In genomic region chr3:49703443-49703927, GRCh38 we compare ENCODE assay signal across 8 cellular contexts. TPM values are rescaled to one million over a fixed set of nuclear protein-coding genes. Genes with fewer than 3 reads are reported as not detected.
DNase-seq lines count a peak whose midpoint lies in the region; ATAC-seq, FAIRE-seq and TF ChIP-seq lines count a peak whose summit lies in the region.

No MANE protein-coding gene starts in this region.

- no peak overlapping the region for H3K27ac ChIP-seq in K562 (ENCODE audit: extremely low read depth, low read depth, low read length)

- H3K9me3 ChIP-seq in K562 (replicated peaks; ENCODE audit: control insufficient read depth, insufficient read depth, low read depth, low read length), result no peaks in the 10 kb centered on the region

- TF ChIP-seq CTCF in GM20000 (IDR thresholded peaks at IDR 0.05; ENCODE audit: extremely low read depth, missing control alignments), result peak; percentile 80
- TF ChIP-seq CTCF in K562 (IDR thresholded peaks at IDR 0.05 in 2 of 3, conservative IDR thresholded peaks at IDR 0.05 in 1 of 3; ENCODE audit: insufficient read depth in 2 of 3, low read depth in 1 of 3, low read length in 3 of 3), result peak; percentile 71 to 76 (median 72)

- no peaks in the 10 kb centered on the region for H3K9me1 ChIP-seq in K562 (ENCODE audit: control insufficient read depth, insufficient read depth, low read length)

- POLR2A ChIA-PET in K562 (lab: Yijun Ruan, JAX), result interaction anchor here (1.6 kb wide), 1 partner anchor 9 kb away, joined by 5 read pairs; no protein-coding TSS in a partner anchor

- H3K4me3 Mint-ChIP-seq in immature natural killer cell, result no peak overlapping the region

- H3K27ac Mint-ChIP-seq in immature natural killer cell, result no peak overlapping the region

- in situ Hi-C loops in K562 (cut with MboI), result loop anchor here (5.0 kb wide), 1 partner anchor 139 kb away; no protein-coding TSS in a partner anchor

- peaks cover 0 to 10% of the 10 kb centered on the region in 2 experiments; a peak in 2 of 5 replicates for H3K4me1 ChIP-seq in K562 (replicated peaks in 1 of 2; ENCODE audit: control insufficient read depth in 2 of 2, insufficient read depth in 2 of 2, low read length in 2 of 2)

- H3K79me2 ChIP-seq in K562 (ENCODE audit: control insufficient read depth, insufficient read depth, low read length), result no peaks in the 10 kb centered on the region

- peak; percentile 60 to 69 for TF ChIP-seq RAD21 in K562 (CRISPR knock-in tag; conservative IDR thresholded peaks at IDR 0.05 in 1 of 2, IDR thresholded peaks at IDR 0.05 in 1 of 2)

- CTCF ChIA-PET in K562 (lab: Yijun Ruan, JAX; ENCODE audit: low intra/inter-chr PET ratio), result interaction anchor here (0.5 to 1.6 kb wide), 3 partner anchors 136 to 300 kb away, joined by 3 to 16 read pairs (median 7); no protein-coding TSS in a partner anchor

- TF ChIP-seq POLR2A in K562 (conservative IDR thresholded peaks at IDR 0.05), result no peak

- H3K4me3 ChIP-seq in K562, result no peak overlapping the region

- H2AFZ ChIP-seq in K562 (ENCODE audit: low read depth, low read length), result no peak overlapping the region

- FAIRE-seq in K562 (lab: Jason Lieb, UNC), result no peak

- peaks cover 0 to 2% of the 10 kb centered on the region in 2 donors for H3K4me1 Mint-ChIP-seq in immature natural killer cell

- no peak overlapping the region for H3K9ac ChIP-seq in K562 (ENCODE audit: insufficient read depth in 1 of 2, low read depth in 2 of 2, low read length in 2 of 2)

- peak; percentile 42 for DNase-seq in CMK (ENCODE audit: low read depth)
- DNase-seq in GM20000 (ENCODE audit: low spot score), result peak; percentile 92
- peak; percentile 75 for DNase-seq in NAMALWA (ENCODE audit: low spot score)
- peak; percentile 25 for DNase-seq in T1000 (lab: John Stamatoyannopoulos, UW)
- peak; percentile 60 to 71 (median 64) for DNase-seq in K562 (ENCODE audit: extremely low read depth in 1 of 4, low spot score in 3 of 4)
- peak; percentile 57 to 65 (median 60) for DNase-seq in immature natural killer cell
- peak; percentile 37 to 51 for DNase-seq in stimulated activated CD4-positive, alpha-beta T cell treated with anti-CD3 and anti-CD28 coated beads, Interleukin-1b, Interleukin-23, amount 100 ng/mL, for 4 hours (ENCODE audit: low read depth in 2 of 2)

- no peaks in the 10 kb centered on the region for H3K9me3 Mint-ChIP-seq in immature natural killer cell

- peaks cover 4 to 10% (median 4%) of the 10 kb centered on the region in 3 donors for H3K36me3 Mint-ChIP-seq in immature natural killer cell

- H3K27me3 Mint-ChIP-seq in immature natural killer cell (ENCODE audit: low read depth in 3 of 3), result no peaks in the 10 kb centered on the region

- TF ChIP-seq EP300 in K562 (IDR thresholded peaks at IDR 0.05; ENCODE audit: low read length), result no peak

- 83% methylated on average over 2 of the region's 14 CpGs for WGBS in K562 (ENCODE audit: insufficient coverage, low coverage, missing lambda C conversion rate)

- intact Hi-C loops in K562 (cut with micrococcal nuclease), result loop anchor here (1.0 to 5.0 kb wide), 2 partner anchors 136 to 204 kb away; no protein-coding TSS in a partner anchor

- H3K4me2 ChIP-seq in K562 (ENCODE audit: insufficient read depth, low read length), result no peak overlapping the region

- ATAC-seq in K562 (peak; percentile 95), HG02678 (IDR thresholded peaks at IDR 0.05; ENCODE audit: unreplicated experiment) (no peak)

- H3K36me3 ChIP-seq in K562 (ENCODE audit: control insufficient read depth, insufficient read depth, low read length), result peaks cover 80% of the 10 kb centered on the region; the same call in 2 of the 3 replicates

- no peaks in the 10 kb centered on the region for H3K27me3 ChIP-seq in K562 (ENCODE audit: control insufficient read depth in 2 of 2, insufficient read depth in 2 of 2, low read length in 2 of 2)

- H4K20me1 ChIP-seq in K562 (replicated peaks; ENCODE audit: control insufficient read depth, insufficient read depth, low read length), result no peaks in the 10 kb centered on the region

- no TSS peak for BruUV-seq in K562 (replicated peaks; lab: Mats Ljungman, UMichigan)

RNA-seq across cellular contexts. Expression of gene RNF123, which starts 14.1 kb away (rescaled TPM):
- 60.1 and 195 TPM in 2 replicates for total RNA-seq in K562 (2011; cell fraction: chromatin; rRNA removed; ENCODE audit: low replicate concordance)
- 128 and 136 TPM in 2 replicates for total RNA-seq in K562 (2011; cell fraction: nucleolus; rRNA removed)
- 70.7 and 81.4 TPM in 2 replicates for total RNA-seq in K562 (2011; cell fraction: nucleoplasm; rRNA removed)
- total RNA-seq in K562 (2014; rRNA removed) (15.0 and 24.2 TPM in 2 replicates), K562 (2014; rRNA removed; fragmentation: Illumina TruSeq; extraction: Trizol) (12.5 and 17.5 TPM in 2 replicates), K562 (2015; rRNA removed; fragmentation: Illumina TruSeq; extraction: Trizol) (14.4 and 15.6 TPM in 2 replicates), K562 (2021) (44.6 and 53.1 TPM in 2 replicates)
- polyA plus RNA-seq in K562 (2011; rRNA removed) (30.4 and 48.7 TPM in 2 replicates), K562 (2014; fragmentation: Illumina TruSeq; extraction: Trizol) (28.8 and 29.6 TPM in 2 replicates), K562 (2014; fragmentation: Nextera tagmentation; extraction: Ambion mirVana) (1 to 10 TPM; 8.7 to 8.8 TPM), K562 (2014; rRNA removed) (34.2 and 35.0 TPM in 2 replicates), immature natural killer cell (10 to 100 TPM in 2 of 3 donors, 1 to 10 TPM in 1; 2.6 to 27.1 (median 11.8) TPM)
- 44.7 and 74.3 TPM in 2 replicates for polyA plus RNA-seq in K562 (2011; cell fraction: cytosol; rRNA removed)
- polyA plus RNA-seq in K562 (2011; cell fraction: nucleus; rRNA removed), result 195 and 281 TPM in 2 replicates
- polyA plus RNA-seq in K562 (2012), result 22.8 and 35.5 TPM in 2 replicates
- polyA minus RNA-seq in K562 (2011; rRNA and poly(A)+ RNA removed), result 22.1 and 29.0 TPM in 2 replicates
- polyA minus RNA-seq in K562 (2011; cell fraction: cytosol; rRNA and poly(A)+ RNA removed), result 28.9 and 31.4 TPM in 2 replicates
- 45.0 and 58.2 TPM in 2 replicates for polyA minus RNA-seq in K562 (2011; cell fraction: nucleus; rRNA and poly(A)+ RNA removed)

RNA-seq across cellular contexts. Expression of gene MST1, which starts 14.2 kb away (rescaled TPM):
- total RNA-seq in K562 (2011; cell fraction: chromatin; rRNA removed; ENCODE audit: low replicate concordance), result 3.9 and 10.8 TPM in 2 replicates
- total RNA-seq in K562 (2011; cell fraction: nucleolus; rRNA removed), result 8.2 and 12.5 TPM in 2 replicates
- 5.0 and 5.1 TPM in 2 replicates for total RNA-seq in K562 (2011; cell fraction: nucleoplasm; rRNA removed)
- total RNA-seq in K562 (2014; rRNA removed) (0.23 and 0.57 TPM in 2 replicates), K562 (2014; rRNA removed; fragmentation: Illumina TruSeq; extraction: Trizol) (0.51 TPM in 1 of 2 replicates, not detected in the other), K562 (2015; rRNA removed; fragmentation: Illumina TruSeq; extraction: Trizol) (0.26 and 0.40 TPM in 2 replicates), K562 (2021) (1.2 and 1.4 TPM in 2 replicates)
- polyA plus RNA-seq in K562 (2011; rRNA removed) (1.3 and 4.3 TPM in 2 replicates), K562 (2014; fragmentation: Illumina TruSeq; extraction: Trizol) (0.30 and 1.1 TPM in 2 replicates), K562 (2014; fragmentation: Nextera tagmentation; extraction: Ambion mirVana) (under 1 TPM; 0.08 to 0.10 TPM), K562 (2014; rRNA removed) (1.8 and 5.0 TPM in 2 replicates), immature natural killer cell (1 to 10 TPM in 1 of 3 donors, under 1 TPM in 1, not detected in 1; 0.19 to 1.3 TPM)
- 0.94 and 1.4 TPM in 2 replicates for polyA plus RNA-seq in K562 (2011; cell fraction: cytosol; rRNA removed)
- polyA plus RNA-seq in K562 (2011; cell fraction: nucleus; rRNA removed), result 35.5 and 64.0 TPM in 2 replicates
- polyA plus RNA-seq in K562 (2012), result 3.4 and 6.1 TPM in 2 replicates
- polyA minus RNA-seq in K562 (2011; rRNA and poly(A)+ RNA removed), result 0.56 and 1.1 TPM in 2 replicates
- 1.0 and 1.2 TPM in 2 replicates for polyA minus RNA-seq in K562 (2011; cell fraction: cytosol; rRNA and poly(A)+ RNA removed)
- polyA minus RNA-seq in K562 (2011; cell fraction: nucleus; rRNA and poly(A)+ RNA removed), result 3.1 and 6.1 TPM in 2 replicates

RNA-seq across cellular contexts. Expression of gene AMIGO3, which starts 16.0 kb away (rescaled TPM):
- total RNA-seq in K562 (2011; cell fraction: chromatin; rRNA removed; ENCODE audit: low replicate concordance), result 5.9 TPM in 1 of 2 replicates, not detected in the other
- 5.9 and 8.8 TPM in 2 replicates for total RNA-seq in K562 (2011; cell fraction: nucleolus; rRNA removed)
- total RNA-seq in K562 (2011; cell fraction: nucleoplasm; rRNA removed), result 0.51 TPM in 1 of 2 replicates, not detected in the other
- total RNA-seq in K562 (2014; rRNA removed) (0.68 and 1.4 TPM in 2 replicates), K562 (2014; rRNA removed; fragmentation: Illumina TruSeq; extraction: Trizol) (not detected in 2 replicates), K562 (2015; rRNA removed; fragmentation: Illumina TruSeq; extraction: Trizol) (0.26 TPM in 1 of 2 replicates, not detected in the other), K562 (2021) (0.18 and 0.44 TPM in 2 replicates)
- polyA plus RNA-seq in K562 (2011; rRNA removed) (0.13 and 0.41 TPM in 2 replicates), K562 (2014; fragmentation: Illumina TruSeq; extraction: Trizol) (0.18 TPM in 1 of 2 replicates, not detected in the other), K562 (2014; fragmentation: Nextera tagmentation; extraction: Ambion mirVana) (not detected), K562 (2014; rRNA removed) (2.0 and 2.8 TPM in 2 replicates), immature natural killer cell (1 to 10 TPM in 2 of 3 donors, not detected in 1; 1.5 to 1.7 TPM)
- polyA plus RNA-seq in K562 (2011; cell fraction: cytosol; rRNA removed), result 3.1 TPM in 1 of 2 replicates, not detected in the other
- polyA plus RNA-seq in K562 (2011; cell fraction: nucleus; rRNA removed), result 2.6 and 8.7 TPM in 2 replicates
- polyA plus RNA-seq in K562 (2012), result 0.61 and 4.4 TPM in 2 replicates
- not detected in 2 replicates for polyA minus RNA-seq in K562 (2011; rRNA and poly(A)+ RNA removed)
- polyA minus RNA-seq in K562 (2011; cell fraction: cytosol; rRNA and poly(A)+ RNA removed), result 0.38 and 2.4 TPM in 2 replicates
- polyA minus RNA-seq in K562 (2011; cell fraction: nucleus; rRNA and poly(A)+ RNA removed), result 2.4 and 3.3 TPM in 2 replicates

RNA-seq across cellular contexts. Expression of gene GMPPB, which starts 20.3 kb away (rescaled TPM):
- 23.6 and 70.2 TPM in 2 replicates for total RNA-seq in K562 (2011; cell fraction: chromatin; rRNA removed; ENCODE audit: low replicate concordance)
- total RNA-seq in K562 (2011; cell fraction: nucleolus; rRNA removed), result 47.0 and 56.7 TPM in 2 replicates
- total RNA-seq in K562 (2011; cell fraction: nucleoplasm; rRNA removed), result 29.1 and 36.1 TPM in 2 replicates
- 11.0 and 18.0 TPM in 2 replicates for total RNA-seq in K562 (2014; rRNA removed)
- total RNA-seq in K562 (2014; rRNA removed; fragmentation: Illumina TruSeq; extraction: Trizol), result 4.3 and 5.5 TPM in 2 replicates
- 8.8 and 9.2 TPM in 2 replicates for total RNA-seq in K562 (2015; rRNA removed; fragmentation: Illumina TruSeq; extraction: Trizol)
- 16.4 and 17.4 TPM in 2 replicates for total RNA-seq in K562 (2021)
- polyA plus RNA-seq in K562 (2011; rRNA removed), result 8.1 and 10.3 TPM in 2 replicates
- 8.4 and 10.6 TPM in 2 replicates for polyA plus RNA-seq in K562 (2011; cell fraction: cytosol; rRNA removed)
- polyA plus RNA-seq in K562 (2011; cell fraction: nucleus; rRNA removed), result 36.7 and 37.8 TPM in 2 replicates
- polyA plus RNA-seq in K562 (2012), result 11.6 and 18.7 TPM in 2 replicates
- polyA plus RNA-seq in K562 (2014; fragmentation: Illumina TruSeq; extraction: Trizol), result 5.8 and 7.4 TPM in 2 replicates
- under 1 TPM; 0.53 to 0.92 TPM for polyA plus RNA-seq in K562 (2014; fragmentation: Nextera tagmentation; extraction: Ambion mirVana)
- 11.3 and 13.3 TPM in 2 replicates for polyA plus RNA-seq in K562 (2014; rRNA removed)
- polyA minus RNA-seq in K562 (2011; rRNA and poly(A)+ RNA removed), result 7.8 and 8.5 TPM in 2 replicates
- 6.6 and 7.7 TPM in 2 replicates for polyA minus RNA-seq in K562 (2011; cell fraction: cytosol; rRNA and poly(A)+ RNA removed)
- 22.8 and 34.7 TPM in 2 replicates for polyA minus RNA-seq in K562 (2011; cell fraction: nucleus; rRNA and poly(A)+ RNA removed)
- polyA plus RNA-seq in immature natural killer cell, result 10 to 100 TPM; 13.5 to 35.2 (median 32.5) TPM

RNA-seq across cellular contexts. Expression of gene APEH, which starts 29.3 kb away (rescaled TPM):
- 167 and 504 TPM in 2 replicates for total RNA-seq in K562 (2011; cell fraction: chromatin; rRNA removed; ENCODE audit: low replicate concordance)
- 286 and 325 TPM in 2 replicates for total RNA-seq in K562 (2011; cell fraction: nucleolus; rRNA removed)
- total RNA-seq in K562 (2011; cell fraction: nucleoplasm; rRNA removed), result 167 and 176 TPM in 2 replicates
- total RNA-seq in K562 (2014; rRNA removed) (142 and 162 TPM in 2 replicates), K562 (2014; rRNA removed; fragmentation: Illumina TruSeq; extraction: Trizol) (74.1 and 104 TPM in 2 replicates), K562 (2015; rRNA removed; fragmentation: Illumina TruSeq; extraction: Trizol) (126 and 127 TPM in 2 replicates), K562 (2021) (174 and 177 TPM in 2 replicates)
- polyA plus RNA-seq in K562 (2011; rRNA removed) (116 and 117 TPM in 2 replicates), K562 (2014; fragmentation: Illumina TruSeq; extraction: Trizol) (120 and 130 TPM in 2 replicates), K562 (2014; fragmentation: Nextera tagmentation; extraction: Ambion mirVana) (10 to 100 TPM; 70.9 to 72.6 TPM), K562 (2014; rRNA removed) (111 and 122 TPM in 2 replicates), immature natural killer cell (100 to 1,000 TPM in 2 of 3 donors, 10 to 100 TPM in 1; 88.0 to 130 (median 121) TPM)
- 143 and 217 TPM in 2 replicates for polyA plus RNA-seq in K562 (2011; cell fraction: cytosol; rRNA removed)
- polyA plus RNA-seq in K562 (2011; cell fraction: nucleus; rRNA removed), result 281 and 331 TPM in 2 replicates
- polyA plus RNA-seq in K562 (2012), result 148 and 159 TPM in 2 replicates
- polyA minus RNA-seq in K562 (2011; rRNA and poly(A)+ RNA removed), result 104 and 133 TPM in 2 replicates
- 123 and 130 TPM in 2 replicates for polyA minus RNA-seq in K562 (2011; cell fraction: cytosol; rRNA and poly(A)+ RNA removed)
- 142 and 151 TPM in 2 replicates for polyA minus RNA-seq in K562 (2011; cell fraction: nucleus; rRNA and poly(A)+ RNA removed)

Comparison
In these comparisons a context has a peak if more than half of its experiments do, and no peak if none do; other contexts are left out.
1. DNase-seq: peak in every context shown above with its lines; median percentile 92 in GM20000; 75 in NAMALWA; 64 in K562; 60 in immature natural killer cell; 44 in stimulated activated CD4-positive, alpha-beta T cell treated with anti-CD3 and anti-CD28 coated beads, Interleukin-1b, Interleukin-23, amount 100 ng/mL, for 4 hours; 42 in CMK; 25 in T1000.